In the genomic region with DNA sequence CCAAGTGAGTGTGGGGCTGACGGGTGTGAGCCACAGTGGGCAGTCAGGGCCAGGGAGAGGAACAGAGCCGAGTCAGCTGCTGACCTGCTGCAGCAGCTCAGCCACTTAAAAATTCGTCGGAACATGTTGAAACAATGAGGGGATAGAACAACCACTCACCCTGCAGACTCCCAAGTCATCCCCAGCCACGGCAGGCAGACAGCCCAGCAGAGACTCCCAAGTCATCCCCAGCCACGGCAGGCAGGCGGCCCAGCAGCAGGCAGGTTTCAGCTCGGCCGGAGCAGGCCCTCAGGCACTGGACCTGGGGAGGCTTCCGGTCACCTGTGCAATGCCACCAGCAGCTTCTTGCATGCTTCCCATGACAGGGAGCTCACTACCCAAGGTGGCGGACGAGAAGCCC, we compare ENCODE assay signal across 16 cellular contexts.
DNase-seq lines count a peak whose midpoint lies in the region; ATAC-seq, FAIRE-seq and TF ChIP-seq lines count a peak whose summit lies in the region.
"Had no signal": no experiment of that assay in that cellular context is flagged by ENCODE, and none has a peak within 500 bp of the region (broad histone marks: within the 10 kb centered on the region; RNA-seq: fewer than 3 reads in every experiment).

No MANE protein-coding gene starts in this region.

- CTCF ChIA-PET in WTC11 (lab: Charles Lee) (interaction anchor here (0.6 kb wide), 1 partner anchor 313 kb away, joined by 3 read pairs; no protein-coding TSS in a partner anchor), T-cell (lab: Charles Lee) (no interaction called here)

- H3K4me3 ChIP-seq in GM23248 (no peak overlapping the region), keratinocyte (ENCODE audit: control insufficient read depth in 2 of 3, extremely low read depth in 1 of 3, insufficient read depth in 2 of 3, low read depth in 1 of 3, low read length in 3 of 3) (no peak overlapping the region), prostate gland (no peak overlapping the region), right atrium auricular region (no peak overlapping the region)

- peak; percentile 20 for DNase-seq in GM23248
- DNase-seq in WTC11 (ENCODE audit: low spot score), result no peak
- DNase-seq in keratinocyte (ENCODE audit: low read depth, low spot score), result no peak
- no peak for DNase-seq in prostate gland (ENCODE audit: low spot score)
- no peak for DNase-seq in GOT3 (lab: John Stamatoyannopoulos, UW)
- no peak for DNase-seq in dermis blood vessel endothelial cell
- DNase-seq in right atrium auricular region (ENCODE audit: low spot score), result no peak
- no peak for DNase-seq in T-cell
- DNase-seq: activated CD8-positive, alpha-beta T cell treated with anti-CD3 and anti-CD28 coated beads for 36 hours; activated naive CD4-positive, alpha-beta T cell treated with anti-CD3 and anti-CD28 coated beads, Interleukin-2, amount 10 ng/mL, durations not matched to agents 7 days and 5 days; activated T-cell treated with anti-CD3 and anti-CD28 coated beads, Interleukin-2, amount 50 U/mL, for 24 hours; aorta; NCI-H1105 treated with DMSO at 0.1 percent for 48 hours; NCI-H526 had no signal

- H3K9me3 Mint-ChIP-seq in WTC11 (no peaks in the 10 kb centered on the region), T-cell (no peaks in the 10 kb centered on the region)
- H3K9me3 Mint-ChIP-seq: activated CD8-positive, alpha-beta T cell treated with anti-CD3 and anti-CD28 coated beads for 36 hours; activated naive CD4-positive, alpha-beta T cell treated with anti-CD3 and anti-CD28 coated beads, Interleukin-2, amount 10 ng/mL, durations not matched to agents 7 days and 5 days; activated T-cell treated with anti-CD3 and anti-CD28 coated beads, Interleukin-2, amount 50 U/mL, for 24 hours had no signal

- dilution Hi-C loops in keratinocyte (cut with MboI; ENCODE audit: extremely low pct_ligation_motif_present, low sequenced_read_pairs), result no loop called here

- H3K27ac Mint-ChIP-seq in WTC11, result peak overlapping the region; percentile 96
- no peak overlapping the region for H3K27ac Mint-ChIP-seq in T-cell
- H3K27ac Mint-ChIP-seq: activated CD8-positive, alpha-beta T cell treated with anti-CD3 and anti-CD28 coated beads for 36 hours; activated naive CD4-positive, alpha-beta T cell treated with anti-CD3 and anti-CD28 coated beads, Interleukin-2, amount 10 ng/mL, durations not matched to agents 7 days and 5 days; activated T-cell treated with anti-CD3 and anti-CD28 coated beads, Interleukin-2, amount 50 U/mL, for 24 hours had no signal

- no peaks in the 10 kb centered on the region for H3K27me3 ChIP-seq in GM23248 (replicated peaks; ENCODE audit: insufficient read depth)
- no peaks in the 10 kb centered on the region for H3K27me3 ChIP-seq in keratinocyte (ENCODE audit: control insufficient read depth, extremely low read depth, insufficient read depth, low read length)
- H3K27me3 ChIP-seq in prostate gland (replicated peaks; ENCODE audit: insufficient read depth), result no peaks in the 10 kb centered on the region
- H3K27me3 ChIP-seq in right atrium auricular region, result no peaks in the 10 kb centered on the region

- no peaks in the 10 kb centered on the region for H3K4me1 ChIP-seq in GM23248 (ENCODE audit: insufficient read depth)
- peaks cover 46% of the 10 kb centered on the region for H3K4me1 ChIP-seq in keratinocyte (ENCODE audit: control insufficient read depth, extremely low read depth, insufficient read depth, low read length)
- H3K4me1 ChIP-seq in prostate gland (replicated peaks), result peaks cover 9% of the 10 kb centered on the region
- peaks cover 0 to 15% of the 10 kb centered on the region in 2 donors for H3K4me1 ChIP-seq in right atrium auricular region

- no peak overlapping the region for H2AFZ ChIP-seq in GM23248
- H2AFZ ChIP-seq in keratinocyte (ENCODE audit: control insufficient read depth, low read length), result no peak overlapping the region

- H3F3A ChIP-seq in GM23248 (ENCODE audit: insufficient read depth), result no peaks in the 10 kb centered on the region

- WGBS in GM23248 (ENCODE audit: low coverage in 1 of 2, low lambda C conversion rate in 2 of 2, missing lambda C conversion rate in 2 of 2), 2 experiments, result 55 to 61% methylated on average over 12 of the region's 12 CpGs
- WGBS in prostate gland, result 67% methylated on average over 7 of the region's 12 CpGs

- in situ Hi-C loops in GM23248 (cut with MboI), result no loop called here

- H3K27me3 Mint-ChIP-seq in WTC11 (ENCODE audit: low read depth) (no peaks in the 10 kb centered on the region), T-cell (no peaks in the 10 kb centered on the region)
- H3K27me3 Mint-ChIP-seq: activated CD8-positive, alpha-beta T cell treated with anti-CD3 and anti-CD28 coated beads for 36 hours; activated naive CD4-positive, alpha-beta T cell treated with anti-CD3 and anti-CD28 coated beads, Interleukin-2, amount 10 ng/mL, durations not matched to agents 7 days and 5 days; activated T-cell treated with anti-CD3 and anti-CD28 coated beads, Interleukin-2, amount 50 U/mL, for 24 hours had no signal

- no peak for TF ChIP-seq POLR2A in prostate gland (IDR thresholded peaks at IDR 0.05)

- H3K79me2 ChIP-seq in GM23248 (ENCODE audit: insufficient read depth), result peaks cover 50% of the 10 kb centered on the region
- H3K79me2 ChIP-seq in keratinocyte (ENCODE audit: control insufficient read depth, insufficient read depth, low read length), result peaks cover 61% of the 10 kb centered on the region

- no peak overlapping the region for H3K4me2 ChIP-seq in GM23248 (ENCODE audit: unreplicated experiment)
- H3K4me2 ChIP-seq in keratinocyte (ENCODE audit: control insufficient read depth, extremely low read depth, insufficient read depth, low read depth, low read length), result peak overlapping the region; percentile 72

- H3K4me1 Mint-ChIP-seq in WTC11, result peaks cover 42% of the 10 kb centered on the region
- no peaks in the 10 kb centered on the region for H3K4me1 Mint-ChIP-seq in T-cell
- H3K4me1 Mint-ChIP-seq: activated naive CD4-positive, alpha-beta T cell treated with anti-CD3 and anti-CD28 coated beads, Interleukin-2, amount 10 ng/mL, durations not matched to agents 7 days and 5 days had no signal

- intact Hi-C loops in prostate gland (cut with DNase I), result no loop called here

- TF ChIP-seq CTCF in WTC11 (IDR thresholded peaks at IDR 0.05) (no peak), keratinocyte (optimal IDR thresholded peaks at IDR 0.05 in 1 of 3, IDR thresholded peaks at IDR 0.05 in 1 of 3, conservative IDR thresholded peaks at IDR 0.05 in 1 of 3; ENCODE audit: extremely low read depth in 1 of 3, insufficient read depth in 2 of 3, low read length in 3 of 3) (no peak), prostate gland (IDR thresholded peaks at IDR 0.05) (no peak), right atrium auricular region (IDR thresholded peaks at IDR 0.05) (no peak)

- POLR2A ChIA-PET in WTC11 (lab: Charles Lee) (no interaction called here), T-cell (lab: Charles Lee) (no interaction called here)

- H3K9ac ChIP-seq in GM23248 (no peak overlapping the region), keratinocyte (ENCODE audit: control insufficient read depth, extremely low read depth, insufficient read depth, low read length) (peak overlapping the region; percentile 76)

- no peaks in the 10 kb centered on the region for H4K20me1 ChIP-seq in GM23248 (ENCODE audit: insufficient read depth)
- H4K20me1 ChIP-seq in keratinocyte (ENCODE audit: control insufficient read depth, extremely low read depth, insufficient read depth, low read length), result no peaks in the 10 kb centered on the region

- no peak for ATAC-seq in WTC11
- ATAC-seq in T-cell (replicated peaks in 1 of 4), result no peak
- ATAC-seq: activated CD8-positive, alpha-beta T cell treated with anti-CD3 and anti-CD28 coated beads for 36 hours had no signal

- no peaks in the 10 kb centered on the region for H3K36me3 Mint-ChIP-seq in WTC11
- no peaks in the 10 kb centered on the region for H3K36me3 Mint-ChIP-seq in T-cell
- H3K36me3 Mint-ChIP-seq: activated naive CD4-positive, alpha-beta T cell treated with anti-CD3 and anti-CD28 coated beads, Interleukin-2, amount 10 ng/mL, durations not matched to agents 7 days and 5 days had no signal

- no peaks in the 10 kb centered on the region for H3K36me3 ChIP-seq in GM23248 (ENCODE audit: low read depth)
- peaks cover 0 to 7% of the 10 kb centered on the region in 2 experiments for H3K36me3 ChIP-seq in keratinocyte (ENCODE audit: control insufficient read depth in 2 of 2, extremely low read depth in 1 of 2, insufficient read depth in 2 of 2, low read length in 2 of 2)
- H3K36me3 ChIP-seq in prostate gland, result no peaks in the 10 kb centered on the region
- no peaks in the 10 kb centered on the region for H3K36me3 ChIP-seq in right atrium auricular region

- H3K9me2 ChIP-seq in GM23248 (ENCODE audit: insufficient read depth), result no peaks in the 10 kb centered on the region

- H3K27ac ChIP-seq in GM23248 (no peak overlapping the region), keratinocyte (ENCODE audit: control insufficient read depth, insufficient read depth, low read length) (peak overlapping the region; percentile 91), prostate gland (peak overlapping the region; percentile 72 to 73), right atrium auricular region (no peak overlapping the region)

- H3K9me1 ChIP-seq in keratinocyte (ENCODE audit: control insufficient read depth, extremely low read depth, insufficient read depth, low read length), result peaks cover 2% of the 10 kb centered on the region

- no peaks in the 10 kb centered on the region for H3K9me3 ChIP-seq in GM23248 (ENCODE audit: low read depth)
- no peaks in the 10 kb centered on the region for H3K9me3 ChIP-seq in keratinocyte (ENCODE audit: control insufficient read depth, low read depth, low read length)
- no peaks in the 10 kb centered on the region for H3K9me3 ChIP-seq in prostate gland
- H3K9me3 ChIP-seq in right atrium auricular region, result no peaks in the 10 kb centered on the region

- H3K4me3 Mint-ChIP-seq in WTC11 (no peak overlapping the region), T-cell (no peak overlapping the region)
- H3K4me3 Mint-ChIP-seq: activated CD8-positive, alpha-beta T cell treated with anti-CD3 and anti-CD28 coated beads for 36 hours; activated naive CD4-positive, alpha-beta T cell treated with anti-CD3 and anti-CD28 coated beads, Interleukin-2, amount 10 ng/mL, durations not matched to agents 7 days and 5 days; activated T-cell treated with anti-CD3 and anti-CD28 coated beads, Interleukin-2, amount 50 U/mL, for 24 hours had no signal

- FAIRE-seq in keratinocyte (lab: Jason Lieb, UNC), result peak; percentile 85
- FAIRE-seq: endometrium, H54 had no signal

TF ChIP-seq in WTC11, 78 proteins besides CTCF, POLR2A, EP300 and RAD21 (continues in another document):
- TF ChIP-seq FOXK1 (CRISPR knock-in tag; IDR thresholded peaks at IDR 0.05), result no peak

Comparison
In these comparisons a context has a peak if more than half of its experiments do, and no peak if none do; other contexts are left out.
1. H3K27ac ChIP-seq: peak in keratinocyte (single experiment) and prostate gland (2 of 2); none in GM23248 (single experiment) and right atrium auricular region (0 of 2).